ENCODE assay signal across 8 cellular contexts in genomic region chr18:54223568-54224241, GRCh38. TPM values are rescaled to one million over a fixed set of nuclear protein-coding genes. Genes with fewer than 3 reads are reported as not detected.
DNase-seq lines count a peak whose midpoint lies in the region; ATAC-seq lines count a peak whose summit lies in the region.

No MANE protein-coding gene starts in this region.

- no peaks in the 10 kb centered on the region for H3K9me3 ChIP-seq in endocrine pancreas (ENCODE audit: control insufficient read depth, low read length)
- no peaks in the 10 kb centered on the region for H3K9me3 ChIP-seq in mesodermal cell (ENCODE audit: control insufficient read depth, low read length)

- H3K27ac Mint-ChIP-seq in activated CD4-positive, alpha-beta memory T cell treated with anti-CD3 and anti-CD28 coated beads, Interleukin-2, amount 10 ng/mL, durations not matched to agents 7 days and 5 days: peak overlapping the region; percentile 97
- H3K27ac Mint-ChIP-seq in stimulated activated memory B cell treated with anti-CD40 and anti-IgM and Interleukin-4, amounts not matched to agents 10 μg/mL and 1 μg/mL and 100 μg/mL, for 72 hours: peak overlapping the region; percentile 92

- no peaks in the 10 kb centered on the region for H3K9me3 Mint-ChIP-seq in activated CD4-positive, alpha-beta memory T cell treated with anti-CD3 and anti-CD28 coated beads, Interleukin-2, amount 10 ng/mL, durations not matched to agents 7 days and 5 days
- no peaks in the 10 kb centered on the region for H3K9me3 Mint-ChIP-seq in stimulated activated memory B cell treated with anti-CD40 and anti-IgM and Interleukin-4, amounts not matched to agents 10 μg/mL and 1 μg/mL and 100 μg/mL, for 72 hours

- 2 to 4% methylated on average over 13 to 19 of the region's 39 CpGs for WGBS in mesodermal cell (ENCODE audit: insufficient coverage in 2 of 2), 2 experiments

- CTCF ChIA-PET in activated CD4-positive, alpha-beta memory T cell treated with anti-CD3 and anti-CD28 coated beads, Interleukin-2, amount 10 ng/mL, durations not matched to agents 7 days and 5 days (lab: Charles Lee): interaction anchor here (0.9 to 2.9 kb wide), 15 partner anchors 21 to 448 kb away, joined by 3 to 75 read pairs (median 5); partner anchors contain the start of genes C18orf54, POLI and STARD6

- H3K4me3 ChIP-seq in endocrine pancreas (ENCODE audit: control insufficient read depth, insufficient read depth, low read length): peak overlapping the region; percentile 88
- peak overlapping the region; percentile 66 for H3K4me3 ChIP-seq in mesodermal cell (ENCODE audit: extremely low read depth, insufficient read depth, low read length, poor library complexity, severe bottlenecking)

- H3K27me3 Mint-ChIP-seq in activated CD4-positive, alpha-beta memory T cell treated with anti-CD3 and anti-CD28 coated beads, Interleukin-2, amount 10 ng/mL, durations not matched to agents 7 days and 5 days: no peaks in the 10 kb centered on the region
- no peaks in the 10 kb centered on the region for H3K27me3 Mint-ChIP-seq in stimulated activated memory B cell treated with anti-CD40 and anti-IgM and Interleukin-4, amounts not matched to agents 10 μg/mL and 1 μg/mL and 100 μg/mL, for 72 hours

- POLR2A ChIA-PET in activated CD4-positive, alpha-beta memory T cell treated with anti-CD3 and anti-CD28 coated beads, Interleukin-2, amount 10 ng/mL, durations not matched to agents 7 days and 5 days (lab: Charles Lee): interaction anchor here (0.8 to 2.2 kb wide), 16 partner anchors 9 to 134 kb away, joined by 3 to 52 read pairs (median 6); partner anchors contain the start of genes C18orf54, POLI and STARD6

- H3K4me1 ChIP-seq in endocrine pancreas (ENCODE audit: control insufficient read depth, insufficient read depth, low read length) (peaks cover 20% of the 10 kb centered on the region), mesodermal cell (ENCODE audit: control insufficient read depth, insufficient read depth, low read length, poor library complexity, severe bottlenecking) (peaks cover 7% of the 10 kb centered on the region)

- H3K36me3 ChIP-seq in endocrine pancreas (ENCODE audit: control insufficient read depth, insufficient read depth, low read length) (no peaks in the 10 kb centered on the region), mesodermal cell (ENCODE audit: control insufficient read depth, insufficient read depth, low read length) (peaks cover 8% of the 10 kb centered on the region)

- DNase-seq in AG20443 (ENCODE audit: low spot score) (peak; percentile 67), NCI-H526 treated with DMSO at 0.1 percent for 48 hours (lab: John Stamatoyannopoulos, UW) (peak; percentile 43)
- peak; percentile 48 for DNase-seq in activated CD4-positive, alpha-beta memory T cell treated with anti-CD3 and anti-CD28 coated beads, Interleukin-2, amount 10 ng/mL, durations not matched to agents 7 days and 5 days

- no peaks in the 10 kb centered on the region for H3K27me3 ChIP-seq in endocrine pancreas (ENCODE audit: control insufficient read depth, insufficient read depth, low read length)

- peak; percentile 15 for ATAC-seq in GM19043 (IDR thresholded peaks at IDR 0.05; ENCODE audit: low read depth, unreplicated experiment)
- ATAC-seq in HG03354 (IDR thresholded peaks at IDR 0.05; ENCODE audit: poor library complexity, severe bottlenecking, unreplicated experiment): peak; percentile 24
- ATAC-seq in stimulated activated memory B cell treated with anti-CD40 and anti-IgM and Interleukin-4, amounts not matched to agents 10 μg/mL and 1 μg/mL and 100 μg/mL, for 72 hours: peak; percentile 67

- peak overlapping the region; percentile 73 for H3K9ac ChIP-seq in endocrine pancreas (ENCODE audit: control insufficient read depth, insufficient read depth, low read length)

- H3K4me3 Mint-ChIP-seq in activated CD4-positive, alpha-beta memory T cell treated with anti-CD3 and anti-CD28 coated beads, Interleukin-2, amount 10 ng/mL, durations not matched to agents 7 days and 5 days: peak overlapping the region; percentile 89
- peak overlapping the region; percentile 87 for H3K4me3 Mint-ChIP-seq in stimulated activated memory B cell treated with anti-CD40 and anti-IgM and Interleukin-4, amounts not matched to agents 10 μg/mL and 1 μg/mL and 100 μg/mL, for 72 hours

- H3K27ac ChIP-seq in mesodermal cell (ENCODE audit: low read depth, low read length, severe bottlenecking): no peak overlapping the region

- peaks cover 49% of the 10 kb centered on the region for H3K4me1 Mint-ChIP-seq in activated CD4-positive, alpha-beta memory T cell treated with anti-CD3 and anti-CD28 coated beads, Interleukin-2, amount 10 ng/mL, durations not matched to agents 7 days and 5 days
- peaks cover 51% of the 10 kb centered on the region for H3K4me1 Mint-ChIP-seq in stimulated activated memory B cell treated with anti-CD40 and anti-IgM and Interleukin-4, amounts not matched to agents 10 μg/mL and 1 μg/mL and 100 μg/mL, for 72 hours

- H3K36me3 Mint-ChIP-seq in activated CD4-positive, alpha-beta memory T cell treated with anti-CD3 and anti-CD28 coated beads, Interleukin-2, amount 10 ng/mL, durations not matched to agents 7 days and 5 days (ENCODE audit: low read depth): peaks cover 26% of the 10 kb centered on the region
- peaks cover 11% of the 10 kb centered on the region for H3K36me3 Mint-ChIP-seq in stimulated activated memory B cell treated with anti-CD40 and anti-IgM and Interleukin-4, amounts not matched to agents 10 μg/mL and 1 μg/mL and 100 μg/mL, for 72 hours

RNA-seq across cellular contexts. Expression of gene MBD2, which starts 0.8 kb away (rescaled TPM):
- 100 to 1,000 TPM; 133 to 134 TPM for total RNA-seq in activated CD4-positive, alpha-beta memory T cell treated with anti-CD3 and anti-CD28 coated beads, Interleukin-2, amount 10 ng/mL, durations not matched to agents 7 days and 5 days
- 31.8 TPM for polyA plus RNA-seq in mesodermal cell (2013, experiment 1 of 2)
- 43.1 TPM for polyA plus RNA-seq in mesodermal cell (2013, experiment 2 of 2)

RNA-seq across cellular contexts. Expression of gene POLI, which starts 45.6 kb away (rescaled TPM):
- 10 to 100 TPM; 23.0 to 24.1 TPM for total RNA-seq in activated CD4-positive, alpha-beta memory T cell treated with anti-CD3 and anti-CD28 coated beads, Interleukin-2, amount 10 ng/mL, durations not matched to agents 7 days and 5 days
- polyA plus RNA-seq in mesodermal cell (2013, experiment 1 of 2): 30.3 TPM
- 33.5 TPM for polyA plus RNA-seq in mesodermal cell (2013, experiment 2 of 2)

Comparison
In these comparisons a context has a peak if more than half of its experiments do, and no peak if none do; other contexts are left out.
1. ATAC-seq: peak in every context shown above with its lines; median percentile 67 in stimulated activated memory B cell treated with anti-CD40 and anti-IgM and Interleukin-4, amounts not matched to agents 10 μg/mL and 1 μg/mL and 100 μg/mL, for 72 hours; 24 in HG03354; 15 in GM19043.